In genomic region chr5:112419596-112420110, GRCh38 we compare ENCODE assay signal across 8 cellular contexts. TPM values are rescaled to one million over a fixed set of nuclear protein-coding genes. Genes with fewer than 3 reads are reported as not detected.
A peak's percentile ranks its signal among the peaks of the same experiment; 100 is the strongest.
DNase-seq lines count a peak whose midpoint lies in the region; ATAC-seq and TF ChIP-seq lines count a peak whose summit lies in the region.

No MANE protein-coding gene starts in this region.

- H3K27me3 Mint-ChIP-seq in WTC11 (ENCODE audit: low read depth) = peaks cover 47% of the 10 kb centered on the region
- peaks cover 76% of the 10 kb centered on the region for H3K27me3 Mint-ChIP-seq in neural crest cell (ENCODE audit: low read depth)

- H3K36me3 Mint-ChIP-seq in WTC11 (no peaks in the 10 kb centered on the region), neural crest cell (ENCODE audit: low read depth) (no peaks in the 10 kb centered on the region)

- POLR2A ChIA-PET in WTC11 (lab: Charles Lee) = interaction anchor here (0.8 to 1.7 kb wide), 3 partner anchors 182 to 259 kb away, joined by 3 to 11 read pairs (median 6); no protein-coding TSS in a partner anchor

- peak; percentile 1 to 16 for DNase-seq in NCI-H2081 (lab: John Stamatoyannopoulos, UW)
- no peak for DNase-seq in NCI-H2081 treated with DMSO at 0.1 percent for 48 hours (lab: John Stamatoyannopoulos, UW)
- peak; percentile 52 for DNase-seq in HPDE6-E6E7 (ENCODE audit: extremely low spot score)
- peak; percentile 63 for DNase-seq in WTC11 (ENCODE audit: low spot score)
- DNase-seq in foreskin keratinocyte = peak; percentile 26 to 52
- DNase-seq in neural crest cell (ENCODE audit: low read depth, low spot score) = peak; percentile 50
- no peak for DNase-seq in SHP77 treated with DMSO at 0.1 percent for 48 hours (lab: John Stamatoyannopoulos, UW)

- H3K4me1 Mint-ChIP-seq in WTC11 (peaks cover 21% of the 10 kb centered on the region), neural crest cell (peaks cover 14% of the 10 kb centered on the region)

- H3K4me3 Mint-ChIP-seq in WTC11 (peak overlapping the region; percentile 80), neural crest cell (peak overlapping the region; percentile 88)

- ATAC-seq in GM21515 (IDR thresholded peaks at IDR 0.05; ENCODE audit: unreplicated experiment) (peak; percentile 35), WTC11 (peak; percentile 49), foreskin keratinocyte (peak; percentile 67)

- H3K27ac Mint-ChIP-seq in WTC11 (no peak overlapping the region), neural crest cell (ENCODE audit: unreplicated experiment) (no peak overlapping the region)

- no peak for TF ChIP-seq CTCF in WTC11 (IDR thresholded peaks at IDR 0.05)
- no peak for TF ChIP-seq CTCF in foreskin keratinocyte (conservative IDR thresholded peaks at IDR 0.05)
- no peak for TF ChIP-seq CTCF in neural crest cell (conservative IDR thresholded peaks at IDR 0.05)

- CTCF ChIA-PET in WTC11 (lab: Charles Lee) = interaction anchor here (0.7 to 4.9 kb wide), 43 partner anchors 9 to 869 kb away, joined by 3 to 36 read pairs (median 6); no protein-coding TSS in a partner anchor

- H3K9me3 Mint-ChIP-seq in WTC11 (no peaks in the 10 kb centered on the region), neural crest cell (no peaks in the 10 kb centered on the region)

- H3K27me3 ChIP-seq in foreskin keratinocyte = no peaks in the 10 kb centered on the region

- peaks cover 7% of the 10 kb centered on the region for H3K4me1 ChIP-seq in foreskin keratinocyte

- no peak overlapping the region for H3K27ac ChIP-seq in foreskin keratinocyte

TF ChIP-seq in WTC11, 78 proteins besides CTCF, POLR2A, EP300 and RAD21 (continues in another document):
- TF ChIP-seq OVOL2 (CRISPR knock-in tag; IDR thresholded peaks at IDR 0.05; ENCODE audit: borderline replicate concordance) (no peak), HMGXB4 (CRISPR knock-in tag; IDR thresholded peaks at IDR 0.05) (peak; percentile 14; the same call in 1 of the 2 replicates), E2F4 (CRISPR knock-in tag; IDR thresholded peaks at IDR 0.05; ENCODE audit: borderline replicate concordance, low read depth) (no peak), ATF6 (CRISPR knock-in tag; IDR thresholded peaks at IDR 0.05) (0 out of 2 replicates have a peak, but pooled peaks have one; percentile 16), FOXP4 (CRISPR knock-in tag; IDR thresholded peaks at IDR 0.05) (no peak), NR3C1 (CRISPR knock-in tag; conservative IDR thresholded peaks at IDR 0.05; ENCODE audit: low read depth) (no peak), E2F1 (CRISPR knock-in tag; IDR thresholded peaks at IDR 0.05) (0 out of 2 replicates have a peak, but pooled peaks have one; percentile 21), CREB1 (CRISPR knock-in tag; IDR thresholded peaks at IDR 0.05) (no peak), ZNF232 (CRISPR knock-in tag; IDR thresholded peaks at IDR 0.05) (no peak), SOX15 (CRISPR knock-in tag; IDR thresholded peaks at IDR 0.05) (no peak), MXD4 (CRISPR knock-in tag; IDR thresholded peaks at IDR 0.05; ENCODE audit: borderline replicate concordance) (no peak), RELA (CRISPR knock-in tag; IDR thresholded peaks at IDR 0.05; ENCODE audit: borderline replicate concordance) (no peak), AR (CRISPR knock-in tag; IDR thresholded peaks at IDR 0.05) (no peak), ATF3 (CRISPR knock-in tag; conservative IDR thresholded peaks at IDR 0.05) (no peak), ATF1 (CRISPR knock-in tag; IDR thresholded peaks at IDR 0.05) (no peak)

RNA-seq across cellular contexts. Expression of gene EPB41L4A, which starts 0.6 kb away (rescaled TPM):
- total RNA-seq in WTC11 (2021) (5.2 to 8.3 TPM (median 6.5 TPM) in 3 replicates), foreskin keratinocyte (2.5 and 9.3 TPM in 2 replicates), neural crest cell (10.8 and 12.4 TPM in 2 replicates)
- polyA plus RNA-seq in foreskin keratinocyte = 0.88 and 2.6 TPM in 2 replicates

Comparison
In these comparisons a context has a peak if more than half of its experiments do, and no peak if none do; other contexts are left out.
1. DNase-seq: peak in NCI-H2081 (2 of 2), HPDE6-E6E7 (single experiment), WTC11 (single experiment), foreskin keratinocyte (2 of 2) and neural crest cell (single experiment); none in NCI-H2081 treated with DMSO at 0.1 percent for 48 hours (single experiment) and SHP77 treated with DMSO at 0.1 percent for 48 hours (single experiment).
2. Peak in every context shown above with its lines, with median percentiles within 50 percentile points of each other: ATAC-seq.